ENCODE assay signal across 1 cellular context in genomic region chr5:93107141-93107540, GRCh38.
TF ChIP-seq lines count a peak whose summit lies in the region.

No MANE protein-coding gene starts in this region.

TF ChIP-seq in SK-N-SH, 30 proteins besides CTCF, POLR2A, EP300 and RAD21 (continued from another document):
- no peak for TF ChIP-seq REST (IDR thresholded peaks at IDR 0.05; ENCODE audit: low read depth, low read length)
- TF ChIP-seq MEF2A (IDR thresholded peaks at IDR 0.05; ENCODE audit: borderline replicate concordance, low read depth), result no peak
- TF ChIP-seq ZBTB33 (IDR thresholded peaks at IDR 0.05; ENCODE audit: borderline replicate concordance, low read depth), result no peak
- no peak for TF ChIP-seq POLR2AphosphoS5 (IDR thresholded peaks at IDR 0.05; ENCODE audit: low read depth, low read length)
- no peak for TF ChIP-seq EZH2phosphoT487 (IDR thresholded peaks at IDR 0.05; ENCODE audit: borderline replicate concordance, low read depth)
- TF ChIP-seq RFX5 (IDR thresholded peaks at IDR 0.05; ENCODE audit: low read length), result no peak
- TF ChIP-seq ELF1 (IDR thresholded peaks at IDR 0.05), result no peak
- TF ChIP-seq MXI1 (IDR thresholded peaks at IDR 0.05; ENCODE audit: low read depth, low read length), result 0 out of 2 replicates have a peak, but pooled peaks have one; percentile 15
- no peak for TF ChIP-seq TAF1 (IDR thresholded peaks at IDR 0.05; ENCODE audit: borderline replicate concordance, low read depth, low read length)
- TF ChIP-seq CHD2 (IDR thresholded peaks at IDR 0.05; ENCODE audit: low read length, partially characterized antibody), result peak; percentile 65
- no peak for TF ChIP-seq JUND (IDR thresholded peaks at IDR 0.05)
- no peak for TF ChIP-seq NRF1 (IDR thresholded peaks at IDR 0.05; ENCODE audit: low read depth, low read length)
- peak; percentile 37; the same call in 1 of the 2 replicates for TF ChIP-seq TCF12 (IDR thresholded peaks at IDR 0.05)
- no peak for TF ChIP-seq USF2 (IDR thresholded peaks at IDR 0.05; ENCODE audit: borderline replicate concordance, low read depth, low read length)
- TF ChIP-seq GATA2 (CRISPR knock-in tag; IDR thresholded peaks at IDR 0.05), result peak; percentile 69
- no peak for TF ChIP-seq TEAD4 (IDR thresholded peaks at IDR 0.05; ENCODE audit: borderline replicate concordance, insufficient read depth)
- no peak for TF ChIP-seq MAX (IDR thresholded peaks at IDR 0.05; ENCODE audit: low read depth)
- TF ChIP-seq FOXJ3 (CRISPR knock-in tag; IDR thresholded peaks at IDR 0.05), result no peak
- no peak for TF ChIP-seq SMC3 (IDR thresholded peaks at IDR 0.05; ENCODE audit: low read depth, low read length)
- no peak for TF ChIP-seq YY1 (IDR thresholded peaks at IDR 0.05; ENCODE audit: low read depth)
